12 cellular contexts compared by ENCODE assay signal in the genomic region with DNA sequence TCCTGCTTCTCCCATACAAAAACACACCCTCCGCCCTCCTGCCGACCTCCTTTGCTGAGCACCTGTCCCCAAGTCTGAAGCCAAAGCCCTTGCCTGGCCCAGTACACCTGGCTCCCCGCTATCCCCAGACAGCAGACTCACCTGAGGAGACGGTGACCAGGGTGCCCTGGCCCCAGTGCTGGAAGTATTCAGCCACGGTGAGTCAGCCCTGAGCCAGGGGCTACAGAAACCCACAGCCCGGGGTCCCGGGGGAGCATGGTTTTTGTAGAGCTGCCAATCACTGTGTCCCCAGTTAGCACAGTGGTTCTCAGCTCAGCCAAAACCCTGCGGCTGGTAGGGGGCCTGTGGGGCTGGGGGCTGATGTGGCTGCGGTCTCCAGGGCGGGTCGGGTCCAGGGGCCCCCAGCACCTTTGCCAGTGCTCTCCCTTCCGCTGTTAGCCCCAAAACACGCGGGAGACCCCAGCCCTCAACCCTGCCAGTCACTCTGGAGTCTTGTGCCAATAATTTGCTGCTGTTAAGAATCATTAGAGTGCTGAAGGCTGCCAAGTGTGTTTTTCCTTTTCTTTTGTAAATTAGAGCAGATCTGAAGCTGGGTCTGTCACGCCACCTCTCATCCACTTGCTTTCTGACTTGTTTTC.
DNase-seq lines count a peak whose midpoint lies in the region; ATAC-seq and TF ChIP-seq lines count a peak whose summit lies in the region.
"Had no signal": no experiment of that assay in that cellular context is flagged by ENCODE, and none has a peak within 500 bp of the region (broad histone marks: within the 10 kb centered on the region; RNA-seq: fewer than 3 reads in every experiment).

No MANE protein-coding gene starts in this region.

- H3K4me1 Mint-ChIP-seq in CD14-positive monocyte (peaks cover 10% of the 10 kb centered on the region), memory B cell (no peaks in the 10 kb centered on the region)
- peaks cover 26% of the 10 kb centered on the region for H3K4me1 Mint-ChIP-seq in activated CD4-positive, alpha-beta memory T cell treated with anti-CD3 and anti-CD28 coated beads for 36 hours (ENCODE audit: low read depth)

- intact Hi-C loops in CD14-positive monocyte (cut with micrococcal nuclease), result no loop called here
- intact Hi-C loops in activated CD4-positive, alpha-beta memory T cell treated with anti-CD3 and anti-CD28 coated beads for 36 hours (cut with micrococcal nuclease), result loop anchor here (10.0 kb wide), 1 partner anchor 129 kb away; no protein-coding TSS in a partner anchor

- H3K27ac Mint-ChIP-seq in CD14-positive monocyte (no peak overlapping the region), memory B cell (no peak overlapping the region)
- H3K27ac Mint-ChIP-seq in activated CD4-positive, alpha-beta memory T cell treated with anti-CD3 and anti-CD28 coated beads for 36 hours, result no peak overlapping the region

- H3K9me3 Mint-ChIP-seq in CD14-positive monocyte, result peaks cover 0 to 14% (median 3%) of the 10 kb centered on the region in 7 donors
- no peaks in the 10 kb centered on the region for H3K9me3 Mint-ChIP-seq in activated CD4-positive, alpha-beta memory T cell treated with anti-CD3 and anti-CD28 coated beads for 36 hours
- no peaks in the 10 kb centered on the region for H3K9me3 Mint-ChIP-seq in memory B cell

- H3K4me3 Mint-ChIP-seq in CD14-positive monocyte (peak overlapping the region in 1 of 2 donors; percentile 53), memory B cell (peak overlapping the region; percentile 90)
- H3K4me3 Mint-ChIP-seq in activated CD4-positive, alpha-beta memory T cell treated with anti-CD3 and anti-CD28 coated beads for 36 hours, result no peak overlapping the region

- ATAC-seq in memory B cell (ENCODE audit: low read depth) (no peak), HG02759 (IDR thresholded peaks at IDR 0.05; ENCODE audit: unreplicated experiment) (no peak)
- ATAC-seq: GM12878, mucosa of descending colon had no signal

- H3K27me3 Mint-ChIP-seq in CD14-positive monocyte (ENCODE audit: low read depth in 3 of 3) (peaks cover 53 to 64% (median 58%) of the 10 kb centered on the region in 3 donors), memory B cell (no peaks in the 10 kb centered on the region)
- peaks cover 5% of the 10 kb centered on the region for H3K27me3 Mint-ChIP-seq in activated CD4-positive, alpha-beta memory T cell treated with anti-CD3 and anti-CD28 coated beads for 36 hours

- POLR2A ChIA-PET in activated CD4-positive, alpha-beta memory T cell treated with anti-CD3 and anti-CD28 coated beads for 36 hours (lab: Charles Lee), result no interaction called here

- TF ChIP-seq CTCF in CD14-positive monocyte (IDR thresholded peaks at IDR 0.05), result no peak

- CTCF ChIA-PET in activated CD4-positive, alpha-beta memory T cell treated with anti-CD3 and anti-CD28 coated beads for 36 hours (lab: Charles Lee), result no interaction called here

- peaks cover 0 to 6% of the 10 kb centered on the region in 2 donors for H3K36me3 Mint-ChIP-seq in CD14-positive monocyte
- no peaks in the 10 kb centered on the region for H3K36me3 Mint-ChIP-seq in activated CD4-positive, alpha-beta memory T cell treated with anti-CD3 and anti-CD28 coated beads for 36 hours
- peaks cover 28% of the 10 kb centered on the region for H3K36me3 Mint-ChIP-seq in memory B cell

- peak; percentile 40 for DNase-seq in DMS 273 (lab: John Stamatoyannopoulos, UW; ENCODE audit: unreplicated experiment)
- no peak for DNase-seq in DMS 273 treated with DMSO at 0.1 percent for 48 hours (lab: John Stamatoyannopoulos, UW)
- peak; percentile 27 for DNase-seq in CD14-positive monocyte (ENCODE audit: low spot score)
- DNase-seq in activated CD4-positive, alpha-beta memory T cell treated with anti-CD3 and anti-CD28 coated beads for 36 hours, result peak; percentile 8
- no peak for DNase-seq in memory B cell (ENCODE audit: low spot score in 2 of 2)
- DNase-seq in NOMO-1 treated with DMSO at 0.1 percent for 48 hours (lab: John Stamatoyannopoulos, UW; ENCODE audit: unreplicated experiment), result no peak
- DNase-seq in kidney glomerular epithelial cell (lab: John Stamatoyannopoulos, UW), result no peak
- DNase-seq: NCI-H1105, NCI-H345 had no signal

Comparison
In these comparisons a context has a peak if more than half of its experiments do, and no peak if none do; other contexts are left out.
1. DNase-seq: peak in DMS 273 (single experiment), CD14-positive monocyte (single experiment) and activated CD4-positive, alpha-beta memory T cell treated with anti-CD3 and anti-CD28 coated beads for 36 hours (single experiment); none in DMS 273 treated with DMSO at 0.1 percent for 48 hours (single experiment), memory B cell (0 of 2), NOMO-1 treated with DMSO at 0.1 percent for 48 hours (single experiment) and kidney glomerular epithelial cell (single experiment).